ENCODE assay signal across 15 cellular contexts in genomic region chr1:219027161-219027673, GRCh38.
A peak's percentile ranks its signal among the peaks of the same experiment; 100 is the strongest.
DNase-seq lines count a peak whose midpoint lies in the region; ATAC-seq, FAIRE-seq and TF ChIP-seq lines count a peak whose summit lies in the region.
"Had no signal": no experiment of that assay in that cellular context is flagged by ENCODE, and none has a peak within 500 bp of the region (broad histone marks: within the 10 kb centered on the region; RNA-seq: fewer than 3 reads in every experiment).

No MANE protein-coding gene starts in this region.

- H3K4me1 ChIP-seq in K562 (replicated peaks in 1 of 2; ENCODE audit: control insufficient read depth in 2 of 2, insufficient read depth in 2 of 2, low read length in 2 of 2) (no peaks in the 10 kb centered on the region), mammary epithelial cell (ENCODE audit: insufficient read depth, low read length) (no peaks in the 10 kb centered on the region)

- intact Hi-C loops in K562 (cut with micrococcal nuclease) = no loop called here
- intact Hi-C loops in mammary epithelial cell (cut with micrococcal nuclease) = no loop called here

- H3K9me1 ChIP-seq in K562 (ENCODE audit: control insufficient read depth, insufficient read depth, low read length) = no peaks in the 10 kb centered on the region

- H2AFZ ChIP-seq in K562 (ENCODE audit: low read depth, low read length) = no peak overlapping the region
- no peak overlapping the region for H2AFZ ChIP-seq in mammary epithelial cell (ENCODE audit: low read depth, low read length)
- H2AFZ ChIP-seq: PC-9 had no signal

- TF ChIP-seq RAD21 in K562 (CRISPR knock-in tag; conservative IDR thresholded peaks at IDR 0.05 in 1 of 2, IDR thresholded peaks at IDR 0.05 in 1 of 2) = no peak

- 6% methylated on average over 4 of the region's 4 CpGs for WGBS in K562 (ENCODE audit: insufficient coverage, low coverage, missing lambda C conversion rate)
- 82% methylated on average over 4 of the region's 4 CpGs for WGBS in mammary epithelial cell (ENCODE audit: low coverage, missing lambda C conversion rate)

- BruUV-seq in K562 (replicated peaks; lab: Mats Ljungman, UMichigan) (no TSS peak), mammary epithelial cell (replicated peaks; lab: Mats Ljungman, UMichigan) (no TSS peak)

- no peak overlapping the region for H3K4me3 ChIP-seq in K562
- H3K4me3 ChIP-seq in mammary epithelial cell (replicated peaks in 1 of 3; ENCODE audit: insufficient read depth in 1 of 3, low read depth in 2 of 3, low read length in 3 of 3) = no peak overlapping the region
- H3K4me3 ChIP-seq: PC-9 had no signal

- H3K79me2 ChIP-seq in K562 (ENCODE audit: control insufficient read depth, insufficient read depth, low read length) (no peaks in the 10 kb centered on the region), mammary epithelial cell (ENCODE audit: insufficient read depth, low read length) (no peaks in the 10 kb centered on the region)

- H3K36me3 ChIP-seq in K562 (ENCODE audit: control insufficient read depth, insufficient read depth, low read length) (no peaks in the 10 kb centered on the region), mammary epithelial cell (ENCODE audit: insufficient read depth, low read length) (no peaks in the 10 kb centered on the region)

- H4K20me1 ChIP-seq in K562 (replicated peaks; ENCODE audit: control insufficient read depth, insufficient read depth, low read length) = no peaks in the 10 kb centered on the region
- H4K20me1 ChIP-seq in mammary epithelial cell (ENCODE audit: insufficient read depth, low read length) = no peaks in the 10 kb centered on the region

- CTCF ChIA-PET in K562 (lab: Yijun Ruan, JAX; ENCODE audit: low intra/inter-chr PET ratio) (no interaction called here), mammary epithelial cell (lab: Charles Lee; ENCODE audit: low non-redundant PET) (no interaction called here), HEK293T (lab: Yijun Ruan, JAX) (no interaction called here)

- H3K4me2 ChIP-seq in K562 (ENCODE audit: insufficient read depth, low read length) (no peak overlapping the region), mammary epithelial cell (ENCODE audit: insufficient read depth, low read depth, low read length) (no peak overlapping the region)
- H3K4me2 ChIP-seq: KMS-11, PC-9 had no signal

- DNase-seq in DMS 273 treated with DMSO at 0.1 percent for 48 hours (lab: John Stamatoyannopoulos, UW) (peak; percentile 70), NCI-H524 (lab: John Stamatoyannopoulos, UW) (peak; percentile 12 to 83), K562 (ENCODE audit: extremely low read depth in 1 of 4, low spot score in 3 of 4) (no peak), HuH-7.5 (ENCODE audit: low spot score) (no peak), mammary epithelial cell (no peak), HEK293T (ENCODE audit: extremely low spot score) (no peak)
- DNase-seq: NCI-H1417 treated with DMSO at 0.1 percent for 48 hours, NCI-H2029 treated with DMSO at 0.1 percent for 48 hours, NCI-H446 treated with DMSO at 0.1 percent for 48 hours, PC-9 had no signal

- in situ Hi-C loops in K562 (cut with MboI) = no loop called here
- in situ Hi-C loops in mammary epithelial cell (cut with MboI; ENCODE audit: low sequenced_read_pairs in 2 of 2) = no loop called here

- no peak overlapping the region for H3K27ac ChIP-seq in K562 (ENCODE audit: extremely low read depth, low read depth, low read length)
- no peak overlapping the region for H3K27ac ChIP-seq in mammary epithelial cell (ENCODE audit: insufficient read depth, low read depth, low read length)
- H3K27ac ChIP-seq: KMS-11, PC-9 had no signal

- FAIRE-seq in K562 (lab: Jason Lieb, UNC) = no peak
- FAIRE-seq: GM12892, GM18507, H1 had no signal

- no peak for TF ChIP-seq POLR2A in K562 (conservative IDR thresholded peaks at IDR 0.05)

- POLR2A ChIA-PET in K562 (lab: Yijun Ruan, JAX) (no interaction called here), HEK293T (lab: Yijun Ruan, JAX) (no interaction called here)

- H3K27me3 ChIP-seq in K562 (ENCODE audit: control insufficient read depth in 2 of 2, insufficient read depth in 2 of 2, low read length in 2 of 2) = no peaks in the 10 kb centered on the region
- no peaks in the 10 kb centered on the region for H3K27me3 ChIP-seq in mammary epithelial cell (ENCODE audit: insufficient read depth, low read length)

- H3K9ac ChIP-seq in K562 (ENCODE audit: insufficient read depth in 1 of 2, low read depth in 2 of 2, low read length in 2 of 2) (no peak overlapping the region), mammary epithelial cell (ENCODE audit: insufficient read depth, low read length) (no peak overlapping the region)
- H3K9ac ChIP-seq: KMS-11 had no signal

- H3K9me3 ChIP-seq in K562 (replicated peaks; ENCODE audit: control insufficient read depth, insufficient read depth, low read depth, low read length) (no peaks in the 10 kb centered on the region), mammary epithelial cell (replicated peaks; ENCODE audit: insufficient read depth, low read length) (no peaks in the 10 kb centered on the region)

- peak; percentile 50 for ATAC-seq in K562
- ATAC-seq in HG03469 (IDR thresholded peaks at IDR 0.05; ENCODE audit: unreplicated experiment) = no peak

- TF ChIP-seq CTCF in K562 (IDR thresholded peaks at IDR 0.05 in 2 of 3, conservative IDR thresholded peaks at IDR 0.05 in 1 of 3; ENCODE audit: insufficient read depth in 2 of 3, low read depth in 1 of 3, low read length in 3 of 3) (no peak), mammary epithelial cell (conservative IDR thresholded peaks at IDR 0.05 in 1 of 2, IDR thresholded peaks at IDR 0.05 in 1 of 2; ENCODE audit: extremely low read depth in 1 of 2, insufficient read depth in 1 of 2, low read depth in 1 of 2, low read length in 2 of 2) (no peak)

- dilution Hi-C loops in mammary epithelial cell (cut with HindIII; ENCODE audit: low sequenced_read_pairs) = no loop called here

- TF ChIP-seq EP300 in K562 (IDR thresholded peaks at IDR 0.05; ENCODE audit: low read length) = no peak

TF ChIP-seq in K562, 482 proteins besides CTCF, POLR2A, EP300 and RAD21 (continues in another document):
- TF ChIP-seq ZNF57 (CRISPR knock-in tag; IDR thresholded peaks at IDR 0.05) (no peak), PYGO2 (tag; IDR thresholded peaks at IDR 0.05) (no peak), ZFP91 (CRISPR knock-in tag; IDR thresholded peaks at IDR 0.05) (no peak), LEF1 (IDR thresholded peaks at IDR 0.05) (no peak), WHSC1 (IDR thresholded peaks at IDR 0.05; ENCODE audit: low read length) (no peak)

TF ChIP-seq in HEK293T, 16 proteins besides CTCF, POLR2A, EP300 and RAD21:
- TF ChIP-seq FOXK2 (IDR thresholded peaks at IDR 0.05) (no peak), ZNF384 (IDR thresholded peaks at IDR 0.05) (no peak), SP1 (IDR thresholded peaks at IDR 0.05) (no peak), FOXA1 (IDR thresholded peaks at IDR 0.05) (no peak), LEF1 (IDR thresholded peaks at IDR 0.05; ENCODE audit: borderline replicate concordance) (no peak), L3MBTL2 (conservative IDR thresholded peaks at IDR 0.05) (no peak), SUZ12 (IDR thresholded peaks at IDR 0.05) (no peak), ELF4 (IDR thresholded peaks at IDR 0.05) (no peak), HDGF (IDR thresholded peaks at IDR 0.05; ENCODE audit: borderline replicate concordance) (no peak), TARDBP (IDR thresholded peaks at IDR 0.05) (no peak), BHLHE40 (IDR thresholded peaks at IDR 0.05; ENCODE audit: borderline replicate concordance) (no peak), NFRKB (IDR thresholded peaks at IDR 0.05) (no peak), FOXM1 (IDR thresholded peaks at IDR 0.05; ENCODE audit: borderline replicate concordance) (no peak), PKNOX1 (IDR thresholded peaks at IDR 0.05) (no peak), CTBP1 (IDR thresholded peaks at IDR 0.05; ENCODE audit: borderline replicate concordance) (no peak), ARNT (IDR thresholded peaks at IDR 0.05) (no peak)

Comparison
In these comparisons a context has a peak if more than half of its experiments do, and no peak if none do; other contexts are left out.
1. DNase-seq: peak in DMS 273 treated with DMSO at 0.1 percent for 48 hours (single experiment) and NCI-H524 (2 of 2); none in K562 (0 of 4), HuH-7.5 (single experiment), mammary epithelial cell (single experiment) and HEK293T (single experiment).